16 cellular contexts compared by ENCODE assay signal in the genomic region with DNA sequence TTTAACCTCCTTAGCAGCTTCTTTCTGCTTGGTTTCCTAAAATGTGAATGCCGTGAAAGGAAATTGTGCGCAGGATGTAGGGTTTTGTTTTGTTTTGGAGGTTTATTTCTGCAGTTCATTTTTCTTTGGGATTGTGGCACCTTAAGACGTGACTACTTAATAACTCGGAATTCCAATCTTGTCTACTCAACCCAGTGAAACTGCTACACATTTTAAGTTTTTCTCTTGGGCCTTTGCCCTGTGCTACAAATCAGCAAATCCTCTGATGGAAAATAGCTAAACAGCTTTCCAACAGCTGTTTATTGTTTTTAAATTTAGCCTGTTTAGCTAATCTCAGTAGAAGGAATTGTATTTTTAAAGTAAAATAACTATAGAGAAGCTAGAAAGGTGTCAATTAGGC. TPM values are rescaled to one million over a fixed set of nuclear protein-coding genes. Genes with fewer than 3 reads are reported as not detected.
DNase-seq lines count a peak whose midpoint lies in the region; ATAC-seq and TF ChIP-seq lines count a peak whose summit lies in the region.
"Had no signal": no experiment of that assay in that cellular context is flagged by ENCODE, and none has a peak within 500 bp of the region (broad histone marks: within the 10 kb centered on the region; RNA-seq: fewer than 3 reads in every experiment).

No MANE protein-coding gene starts in this region.

- H3K9me3 ChIP-seq in A673 (ENCODE audit: low read depth, low read length, poor library complexity, severe bottlenecking) = no peaks in the 10 kb centered on the region
- no peaks in the 10 kb centered on the region for H3K9me3 ChIP-seq in SK-N-MC (ENCODE audit: low read depth, low read length)
- H3K9me3 ChIP-seq: BLaER1 treated with 17β-estradiol and CSF1 and Interleukin-3, amounts not matched to agents 10 nM and 100 nM had no signal

- peaks cover 35% of the 10 kb centered on the region for H3K4me1 ChIP-seq in A673 (ENCODE audit: insufficient read depth, low read length, poor library complexity, severe bottlenecking)

- CTCF ChIA-PET in A673 (lab: Charles Lee) = no interaction called here

- POLR2A ChIA-PET in A673 (lab: Charles Lee; ENCODE audit: low non-redundant PET) = no interaction called here

- no TSS peak for BruUV-seq in A673 (replicated peaks; lab: Mats Ljungman, UMichigan)

- no peaks in the 10 kb centered on the region for H3K27me3 ChIP-seq in A673 (replicated peaks; ENCODE audit: insufficient read depth, low read depth, low read length, poor library complexity)
- H3K27me3 ChIP-seq: BLaER1 treated with 17β-estradiol and CSF1 and Interleukin-3, amounts not matched to agents 10 nM and 100 nM had no signal

- TF ChIP-seq CTCF in A673 (conservative IDR thresholded peaks at IDR 0.05; ENCODE audit: low read depth, low read length) (no peak), fibroblast of villous mesenchyme (IDR thresholded peaks at IDR 0.05; ENCODE audit: insufficient read depth, low read depth, low read length) (no peak)

- H3K4me3 ChIP-seq in A673 (ENCODE audit: low read depth, low read length, poor library complexity, severe bottlenecking) (no peak overlapping the region), SK-N-MC (no peak overlapping the region), fibroblast of villous mesenchyme (ENCODE audit: low read depth, low read length) (no peak overlapping the region)
- H3K4me3 ChIP-seq: BLaER1 treated with 17β-estradiol and CSF1 and Interleukin-3, amounts not matched to agents 10 nM and 100 nM had no signal

- peaks cover 57% of the 10 kb centered on the region for H3K36me3 ChIP-seq in A673 (ENCODE audit: insufficient read depth, low read length, poor library complexity, severe bottlenecking)
- H3K36me3 ChIP-seq in SK-N-MC (ENCODE audit: insufficient read depth, low read length) = peaks cover 80% of the 10 kb centered on the region

- ATAC-seq in GM21367 (IDR thresholded peaks at IDR 0.05; ENCODE audit: unreplicated experiment) = no peak
- ATAC-seq: CD8-positive, alpha-beta T cell had no signal

- no peak overlapping the region for H3K9ac ChIP-seq in SK-N-MC (ENCODE audit: insufficient read length)
- H3K9ac ChIP-seq: BLaER1 treated with 17β-estradiol and CSF1 and Interleukin-3, amounts not matched to agents 10 nM and 100 nM had no signal

- intact Hi-C loops in A673 (cut with micrococcal nuclease; ENCODE audit: unreplicated experiment) (no loop called here), posterior cingulate gyrus (cut with DNase I) (no loop called here)

- DNase-seq in A673 (ENCODE audit: low spot score) (no peak), AG20443 (ENCODE audit: low spot score) (peak; percentile 16), SK-N-MC (ENCODE audit: low read depth, low spot score) (no peak), fibroblast of villous mesenchyme (ENCODE audit: low read depth) (peak; percentile 30), posterior cingulate gyrus (no peak), NCI-H1417 treated with DMSO at 0.1 percent for 48 hours (lab: John Stamatoyannopoulos, UW) (no peak), dedifferentiated amniotic fluid mesenchymal stem cell (ENCODE audit: extremely low spot score) (no peak)
- DNase-seq: Calu3; CD8-positive, alpha-beta T cell; DND-41; EL; H9; KG1 had no signal

- H3K27ac ChIP-seq in A673 (ENCODE audit: low read depth, low read length, poor library complexity, severe bottlenecking) (peak overlapping the region; percentile 44), SK-N-MC (peak overlapping the region; percentile 62; the same call in 1 of the 2 replicates)
- H3K27ac ChIP-seq: 22Rv1 had no signal

RNA-seq across cellular contexts. Expression of a gene that starts 48.4 kb away (rescaled TPM):
- total RNA-seq in A673 (2021) (84.4 and 92.1 TPM in 2 replicates), fibroblast of villous mesenchyme (81.2 and 91.5 TPM in 2 replicates)

Comparison
In these comparisons a context has a peak if more than half of its experiments do, and no peak if none do; other contexts are left out.
1. DNase-seq: peak in AG20443 (single experiment) and fibroblast of villous mesenchyme (single experiment); none in A673 (single experiment), SK-N-MC (single experiment), posterior cingulate gyrus (0 of 10), NCI-H1417 treated with DMSO at 0.1 percent for 48 hours (single experiment) and dedifferentiated amniotic fluid mesenchymal stem cell (single experiment).